36 cellular contexts compared by ENCODE assay signal in the genomic region with DNA sequence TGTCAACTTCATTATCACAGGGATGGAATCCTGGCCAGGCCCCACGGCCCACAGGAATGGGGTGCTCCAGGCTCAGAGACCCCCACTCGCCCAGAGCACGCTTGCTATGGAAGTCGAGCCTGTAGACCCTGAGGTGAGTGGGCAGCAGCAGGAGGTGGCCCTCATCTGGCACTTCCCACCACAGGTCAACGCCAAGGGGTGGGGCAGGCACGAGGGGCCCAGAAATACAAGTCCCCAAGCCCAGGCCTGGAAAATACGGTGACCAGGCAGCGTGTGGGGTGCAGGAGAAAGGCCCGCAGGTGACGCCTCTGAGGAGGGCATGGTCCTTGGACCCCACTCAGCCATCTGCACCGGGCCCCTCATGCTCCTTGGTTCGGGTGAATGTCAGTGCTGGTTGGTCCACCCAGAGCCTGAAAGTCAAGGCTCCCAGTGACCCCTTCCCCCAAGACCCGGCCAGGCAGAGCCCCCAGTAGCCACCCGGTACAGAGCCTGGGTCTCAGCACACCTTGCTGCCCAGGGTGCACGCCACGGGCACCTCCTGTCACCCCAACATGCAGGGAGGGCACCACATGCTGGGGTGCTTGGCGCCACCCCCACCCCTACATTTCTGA. TPM values are rescaled to one million over a fixed set of nuclear protein-coding genes. Genes with fewer than 3 reads are reported as not detected.
DNase-seq lines count a peak whose midpoint lies in the region; ATAC-seq and TF ChIP-seq lines count a peak whose summit lies in the region.
"Had no signal": no experiment of that assay in that cellular context is flagged by ENCODE, and none has a peak within 500 bp of the region (broad histone marks: within the 10 kb centered on the region; RNA-seq: fewer than 3 reads in every experiment).

No MANE protein-coding gene starts in this region.

- H3K36me3 ChIP-seq in ascending aorta (peaks cover 12 to 14% of the 10 kb centered on the region in 2 donors), left ventricle myocardium inferior (peaks cover 17% of the 10 kb centered on the region), psoas muscle (ENCODE audit: insufficient read depth in 1 of 2, low read depth in 1 of 2) (peaks cover 0 to 18% of the 10 kb centered on the region in 2 donors), tibial nerve (peaks cover 0 to 20% (median 6%) of the 10 kb centered on the region in 3 donors), SK-N-SH (replicated peaks in 1 of 2; ENCODE audit: control insufficient read depth in 1 of 2, insufficient read depth in 2 of 2, low read length in 1 of 2) (peaks cover 0 to 14% of the 10 kb centered on the region in 2 experiments)

- peaks cover 64% of the 10 kb centered on the region for H4K20me1 ChIP-seq in SK-N-SH (ENCODE audit: insufficient read depth)

- H3K27ac ChIP-seq in ascending aorta (peak overlapping the region; percentile 87 to 98), left ventricle myocardium inferior (replicated peaks) (peak overlapping the region; percentile 61), psoas muscle (peak overlapping the region; percentile 80), tibial nerve (peak overlapping the region in 3 of 4 donors; percentile 24 to 88 (median 83)), SK-N-SH (ENCODE audit: low read depth in 2 of 2, low read length in 1 of 2) (no peak overlapping the region; a peak in 1 of 4 replicates)
- H3K27ac ChIP-seq: brain microvascular endothelial cell, foreskin keratinocyte, hepatocyte had no signal

- TF ChIP-seq EP300 in tibial nerve (IDR thresholded peaks at IDR 0.05): no peak
- no peak for TF ChIP-seq EP300 in SK-N-SH (IDR thresholded peaks at IDR 0.05; ENCODE audit: borderline replicate concordance in 1 of 2, low read depth in 1 of 2, low read length in 1 of 2)

- no peak for TF ChIP-seq CTCF in ascending aorta (IDR thresholded peaks at IDR 0.05)
- TF ChIP-seq CTCF in left ventricle myocardium inferior (IDR thresholded peaks at IDR 0.05; ENCODE audit: borderline replicate concordance): no peak
- no peak for TF ChIP-seq CTCF in psoas muscle (IDR thresholded peaks at IDR 0.05)
- TF ChIP-seq CTCF in tibial nerve (IDR thresholded peaks at IDR 0.05): no peak
- TF ChIP-seq CTCF in SK-N-SH (IDR thresholded peaks at IDR 0.05): no peak

- H2AFZ ChIP-seq in SK-N-SH (ENCODE audit: low read depth): no peak overlapping the region
- H2AFZ ChIP-seq: hepatocyte had no signal

- ATAC-seq in psoas muscle (no peak), HG02763 (IDR thresholded peaks at IDR 0.05; ENCODE audit: unreplicated experiment) (no peak), GM18519 (IDR thresholded peaks at IDR 0.05; ENCODE audit: low FRiP score, unreplicated experiment) (no peak)
- ATAC-seq: activated CD8-positive, alpha-beta memory T cell treated with anti-CD3 and anti-CD28 coated beads, Interleukin-2, amount 10 ng/mL, durations not matched to agents 7 days and 5 days; foreskin keratinocyte; left lobe of liver; naive thymus-derived CD8-positive, alpha-beta T cell; Panc1; stimulated activated memory B cell treated with anti-CD40 and anti-IgM and Interleukin-4, amounts not matched to agents 10 μg/mL and 1 μg/mL and 100 μg/mL, for 72 hours had no signal

- no peaks in the 10 kb centered on the region for H3K27me3 Mint-ChIP-seq in activated naive CD4-positive, alpha-beta T cell treated with anti-CD3 and anti-CD28 coated beads, Interleukin-2, amount 10 ng/mL, durations not matched to agents 7 days and 5 days
- H3K27me3 Mint-ChIP-seq: activated B cell treated with CpG ODN at 0.5 μM for 24 hours; activated CD8-positive, alpha-beta memory T cell treated with anti-CD3 and anti-CD28 coated beads, Interleukin-2, amount 10 ng/mL, durations not matched to agents 7 days and 5 days; IgD-negative memory B cell; naive thymus-derived CD8-positive, alpha-beta T cell; stimulated activated memory B cell treated with anti-CD40 and anti-IgM and Interleukin-4, amounts not matched to agents 10 μg/mL and 1 μg/mL and 100 μg/mL, for 72 hours had no signal

- no peaks in the 10 kb centered on the region for H3K4me1 Mint-ChIP-seq in activated naive CD4-positive, alpha-beta T cell treated with anti-CD3 and anti-CD28 coated beads, Interleukin-2, amount 10 ng/mL, durations not matched to agents 7 days and 5 days

- H3K9me2 ChIP-seq in SK-N-SH: no peaks in the 10 kb centered on the region

- CTCF ChIA-PET in activated naive CD4-positive, alpha-beta T cell treated with anti-CD3 and anti-CD28 coated beads, Interleukin-2, amount 10 ng/mL, durations not matched to agents 7 days and 5 days (lab: Charles Lee): no interaction called here
- CTCF ChIA-PET in SK-N-SH (lab: Yijun Ruan, JAX): no interaction called here

- H3K4me2 ChIP-seq in SK-N-SH: no peak overlapping the region
- H3K4me2 ChIP-seq: hepatocyte had no signal

- H3K4me3 ChIP-seq in ascending aorta: peak overlapping the region in 1 of 2 donors; percentile 62
- H3K4me3 ChIP-seq in left ventricle myocardium inferior: no peak overlapping the region
- H3K4me3 ChIP-seq in psoas muscle: peak overlapping the region; percentile 15
- H3K4me3 ChIP-seq in tibial nerve: no peak overlapping the region
- H3K4me3 ChIP-seq in SK-N-SH (ENCODE audit: low read depth in 2 of 2, low read length in 1 of 2): no peak overlapping the region
- H3K4me3 ChIP-seq: adrenal gland, hepatocyte, testis had no signal

- whole genome bisulfite sequencing in psoas muscle, 3 donors: 88% methylated on average over 17 of the region's 17 CpGs
- 85 to 90% methylated on average over 17 of the region's 17 CpGs for WGBS in tibial nerve, 2 donors
- WGBS in SK-N-SH (ENCODE audit: low lambda C conversion rate): 90% methylated on average over 4 of the region's 17 CpGs

- TF ChIP-seq RAD21 in SK-N-SH (IDR thresholded peaks at IDR 0.05; ENCODE audit: low read length): no peak

- H3K4me1 ChIP-seq in ascending aorta (peaks cover 53 to 91% of the 10 kb centered on the region in 2 donors), left ventricle myocardium inferior (peaks cover 91% of the 10 kb centered on the region), psoas muscle (peaks cover 77% of the 10 kb centered on the region), tibial nerve (peaks cover 0 to 92% (median 65%) of the 10 kb centered on the region in 4 donors), SK-N-SH (ENCODE audit: control insufficient read depth in 1 of 2, insufficient read depth in 2 of 2, low read depth in 1 of 2, low read length in 1 of 2) (peaks cover 0 to 34% of the 10 kb centered on the region in 2 experiments; a peak in 1 of 4 replicates)
- H3K4me1 ChIP-seq: foreskin keratinocyte had no signal

- TF ChIP-seq POLR2A in tibial nerve (IDR thresholded peaks at IDR 0.05): no peak

- DNase-seq in ascending aorta (ENCODE audit: low spot score in 2 of 2) (no peak), left ventricle myocardium inferior (peak; percentile 8), psoas muscle (peak; percentile 9 to 47), tibial nerve (ENCODE audit: low spot score in 2 of 2) (no peak), SK-N-SH (no peak)
- DNase-seq in activated naive CD4-positive, alpha-beta T cell treated with anti-CD3 and anti-CD28 coated beads, Interleukin-2, amount 10 ng/mL, durations not matched to agents 7 days and 5 days: no peak
- DNase-seq: ACHN; activated B cell treated with CpG ODN at 0.5 μM for 24 hours; activated CD4-positive, alpha-beta T cell treated with anti-CD3 and anti-CD28 coated beads, Interleukin-2, amount 50 U/mL, for 1 hour; activated CD8-positive, alpha-beta memory T cell treated with anti-CD3 and anti-CD28 coated beads, Interleukin-2, amount 10 ng/mL, durations not matched to agents 7 days and 5 days; activated naive CD4-positive, alpha-beta T cell treated with Interleukin-2 at 50 U/mL for 16 hours; activated T-cell treated with anti-CD3 and anti-CD28 coated beads, Interleukin-2, amount 50 U/mL, for 48 hours; adrenal gland; brain microvascular endothelial cell; effector memory CD4-positive, alpha-beta T cell; erythroblast; foreskin keratinocyte; immature natural killer cell; NCI-H1048; NCI-H1694 treated with DMSO at 0.1 percent for 48 hours; NCI-H524 treated with DMSO at 0.1 percent for 48 hours; occipital lobe; retina; SIG-M5; stimulated activated CD4-positive, alpha-beta T cell treated with anti-CD3 and anti-CD28 coated beads, Interleukin-12 subunit alpha, Interleukin-12 subunit beta, amount 100 ng/mL, for 4 hours; stimulated activated CD4-positive, alpha-beta T cell treated with anti-CD3 and anti-CD28 coated beads, Interleukin-4, amount 100 ng/mL, for 1 hour; testis had no signal

- H3K36me3 Mint-ChIP-seq in activated naive CD4-positive, alpha-beta T cell treated with anti-CD3 and anti-CD28 coated beads, Interleukin-2, amount 10 ng/mL, durations not matched to agents 7 days and 5 days: peaks cover 4% of the 10 kb centered on the region
- H3K36me3 Mint-ChIP-seq: activated CD8-positive, alpha-beta memory T cell treated with anti-CD3 and anti-CD28 coated beads, Interleukin-2, amount 10 ng/mL, durations not matched to agents 7 days and 5 days; IgD-negative memory B cell; immature natural killer cell; mesothelial cell of epicardium had no signal

- no peak overlapping the region for H3K4me3 Mint-ChIP-seq in activated naive CD4-positive, alpha-beta T cell treated with anti-CD3 and anti-CD28 coated beads, Interleukin-2, amount 10 ng/mL, durations not matched to agents 7 days and 5 days
- H3K4me3 Mint-ChIP-seq: activated B cell treated with CpG ODN at 0.5 μM for 24 hours; activated CD8-positive, alpha-beta memory T cell treated with anti-CD3 and anti-CD28 coated beads, Interleukin-2, amount 10 ng/mL, durations not matched to agents 7 days and 5 days; immature natural killer cell; mesothelial cell of epicardium; naive thymus-derived CD8-positive, alpha-beta T cell; stimulated activated memory B cell treated with anti-CD40 and anti-IgM and Interleukin-4, amounts not matched to agents 10 μg/mL and 1 μg/mL and 100 μg/mL, for 72 hours had no signal

- H3K9me3 ChIP-seq in ascending aorta (no peaks in the 10 kb centered on the region), left ventricle myocardium inferior (replicated peaks) (no peaks in the 10 kb centered on the region), psoas muscle (no peaks in the 10 kb centered on the region), tibial nerve (no peaks in the 10 kb centered on the region), SK-N-SH (no peaks in the 10 kb centered on the region)
- H3K9me3 ChIP-seq: adrenal gland, testis had no signal

- H3K79me2 ChIP-seq in SK-N-SH (ENCODE audit: insufficient read depth): peaks cover 13% of the 10 kb centered on the region; the same call in 1 of the 2 replicates

- intact Hi-C loops in ascending aorta (cut with DNase I) (loop anchor here (5.0 kb wide), 1 partner anchor 88 kb away; a partner anchor contains a TSS), left ventricle myocardium inferior (cut with micrococcal nuclease) (no loop called here), psoas muscle (cut with DNase I) (no loop called here)

- H3K27ac Mint-ChIP-seq in activated naive CD4-positive, alpha-beta T cell treated with anti-CD3 and anti-CD28 coated beads, Interleukin-2, amount 10 ng/mL, durations not matched to agents 7 days and 5 days: no peak overlapping the region
- H3K27ac Mint-ChIP-seq: activated B cell treated with CpG ODN at 0.5 μM for 24 hours, mesothelial cell of epicardium had no signal

- H3K9me3 Mint-ChIP-seq in activated naive CD4-positive, alpha-beta T cell treated with anti-CD3 and anti-CD28 coated beads, Interleukin-2, amount 10 ng/mL, durations not matched to agents 7 days and 5 days: no peaks in the 10 kb centered on the region
- H3K9me3 Mint-ChIP-seq: activated B cell treated with CpG ODN at 0.5 μM for 24 hours; IgD-negative memory B cell; immature natural killer cell; mesothelial cell of epicardium; naive thymus-derived CD8-positive, alpha-beta T cell; stimulated activated memory B cell treated with anti-CD40 and anti-IgM and Interleukin-4, amounts not matched to agents 10 μg/mL and 1 μg/mL and 100 μg/mL, for 72 hours had no signal

- no peak overlapping the region for H3K9ac ChIP-seq in SK-N-SH

- H3K27me3 ChIP-seq in ascending aorta (no peaks in the 10 kb centered on the region), left ventricle myocardium inferior (ENCODE audit: low read depth) (no peaks in the 10 kb centered on the region), psoas muscle (ENCODE audit: insufficient read depth in 3 of 3, low read length in 2 of 3) (no peaks in the 10 kb centered on the region), tibial nerve (no peaks in the 10 kb centered on the region), SK-N-SH (ENCODE audit: insufficient read depth) (no peaks in the 10 kb centered on the region)
- H3K27me3 ChIP-seq: adrenal gland, brain microvascular endothelial cell, foreskin keratinocyte, hepatocyte, testis had no signal

- POLR2A ChIA-PET in SK-N-SH (lab: Yijun Ruan, JAX): no interaction called here

- H3F3A ChIP-seq in SK-N-SH (replicated peaks; ENCODE audit: insufficient read depth): no peaks in the 10 kb centered on the region

RNA-seq across cellular contexts. Expression of a gene that starts 2.4 kb away (rescaled TPM):
- total RNA-seq in ascending aorta: 95.4 TPM
- total RNA-seq in left ventricle myocardium inferior: 49.5 TPM
- 10 to 100 TPM; 44.5 to 58.7 (median 52.4) TPM for total RNA-seq in psoas muscle
- 10 to 100 TPM; 52.6 to 75.1 (median 74.2) TPM for polyA plus RNA-seq in psoas muscle
- 10 to 100 TPM; 42.3 to 55.1 (median 46.9) TPM for total RNA-seq in tibial nerve
- polyA plus RNA-seq in SK-N-SH (2012; rRNA removed): 45.8 and 52.1 TPM in 2 replicates
- polyA plus RNA-seq in SK-N-SH (2012; cell fraction: cytosol; rRNA removed): 21.5 and 33.4 TPM in 2 replicates
- polyA plus RNA-seq in SK-N-SH (2012; cell fraction: nucleus; rRNA removed): 76.0 and 80.7 TPM in 2 replicates

Comparison
In these comparisons a context has a peak if more than half of its experiments do, and no peak if none do; other contexts are left out.
1. DNase-seq: peak in left ventricle myocardium inferior (single experiment) and psoas muscle (2 of 2); none in ascending aorta (0 of 2), tibial nerve (0 of 2), activated naive CD4-positive, alpha-beta T cell treated with anti-CD3 and anti-CD28 coated beads, Interleukin-2, amount 10 ng/mL, durations not matched to agents 7 days and 5 days (single experiment) and SK-N-SH (single experiment).
2. H3K27ac ChIP-seq: peak in ascending aorta (2 of 2), left ventricle myocardium inferior (single experiment), psoas muscle (single experiment) and tibial nerve (3 of 4); none in SK-N-SH (0 of 2).